In genomic region chr6:52510213-52510562, GRCh38 we compare ENCODE assay signal across 1 cellular context.
TF ChIP-seq lines count a peak whose summit lies in the region.

No MANE protein-coding gene starts in this region.

TF ChIP-seq in H1, 55 proteins besides CTCF, POLR2A, EP300 and RAD21:
- TF ChIP-seq HDAC2 (IDR thresholded peaks at IDR 0.05; ENCODE audit: borderline replicate concordance in 1 of 2, low read depth in 2 of 2, low read length in 2 of 2): no peak
- TF ChIP-seq SRF (IDR thresholded peaks at IDR 0.05; ENCODE audit: low read depth, low read length): peak; percentile 32; the same call in 1 of the 2 replicates
TF ChIP-seq in H1: peak in this region for 1.
